In genomic region chr5:142857405-142857804, GRCh38 we compare ENCODE assay signal across 1 cellular context.
TF ChIP-seq lines count a peak whose summit lies in the region.

No MANE protein-coding gene starts in this region.

TF ChIP-seq in H1, 55 proteins besides CTCF, POLR2A, EP300 and RAD21 (continued from another document):
- TF ChIP-seq MAX (IDR thresholded peaks at IDR 0.05) (no peak), NRF1 (IDR thresholded peaks at IDR 0.05; ENCODE audit: low read depth, low read length) (no peak), CREB1 (IDR thresholded peaks at IDR 0.05) (no peak), CHD2 (IDR thresholded peaks at IDR 0.05; ENCODE audit: low read length) (no peak), RBBP5 (IDR thresholded peaks at IDR 0.05; ENCODE audit: borderline replicate concordance, low read depth, low read length) (no peak), CBX5 (IDR thresholded peaks at IDR 0.05; ENCODE audit: low read depth, low read length) (no peak), GABPA (IDR thresholded peaks at IDR 0.05; ENCODE audit: borderline replicate concordance, insufficient read depth, low read length) (no peak), SRF (IDR thresholded peaks at IDR 0.05; ENCODE audit: low read depth, low read length) (no peak), BACH1 (IDR thresholded peaks at IDR 0.05; ENCODE audit: low read length) (no peak)
